Comparison of ENCODE assay signal across 25 cellular contexts in the genomic region with DNA sequence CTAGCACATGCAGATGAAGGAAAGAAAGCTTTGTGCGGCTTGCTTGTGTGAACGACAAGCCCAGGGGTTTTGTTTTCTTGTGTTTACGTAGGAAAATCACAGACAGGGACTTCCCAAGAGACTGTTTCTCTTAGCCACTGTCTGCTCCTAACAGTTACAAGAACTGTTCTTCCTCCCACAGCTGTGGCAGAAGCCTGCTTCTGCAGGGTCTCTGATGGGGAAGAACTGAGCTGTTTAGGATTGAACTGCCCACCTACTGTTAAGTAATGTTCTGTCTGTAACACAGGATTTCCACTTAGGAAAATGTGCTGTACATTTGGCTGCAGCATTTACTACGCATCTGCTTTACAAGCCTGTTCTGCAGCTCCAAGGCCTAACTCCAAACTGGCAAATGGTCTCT.
DNase-seq lines count a peak whose midpoint lies in the region; ATAC-seq and TF ChIP-seq lines count a peak whose summit lies in the region.
"Had no signal": no experiment of that assay in that cellular context is flagged by ENCODE, and none has a peak within 500 bp of the region (broad histone marks: within the 10 kb centered on the region; RNA-seq: fewer than 3 reads in every experiment).

No MANE protein-coding gene starts in this region.

- H3K9me3 ChIP-seq in BLaER1, result no peaks in the 10 kb centered on the region
- no peaks in the 10 kb centered on the region for H3K9me3 ChIP-seq in MM.1S (replicated peaks; ENCODE audit: insufficient read depth, low read length)
- no peaks in the 10 kb centered on the region for H3K9me3 ChIP-seq in neural progenitor cell (ENCODE audit: low read depth)
- H3K9me3 ChIP-seq in CD4-positive, alpha-beta memory T cell (ENCODE audit: control insufficient read depth in 1 of 2, low read length in 2 of 2), result no peaks in the 10 kb centered on the region
- H3K9me3 ChIP-seq in upper lobe of left lung, result no peaks in the 10 kb centered on the region
- H3K9me3 ChIP-seq: adrenal gland, BE2C, Peyer's patch, thoracic aorta had no signal

- TF ChIP-seq POLR2A in upper lobe of left lung (IDR thresholded peaks at IDR 0.05), result no peak

- H3K27ac ChIP-seq in BLaER1 (no peak overlapping the region), MM.1S (ENCODE audit: low read length) (peak overlapping the region; percentile 16; the same call in 1 of the 2 replicates), dorsolateral prefrontal cortex (peak overlapping the region in 32 of 59 donors; percentile 1 to 75 (median 32)), neural progenitor cell (no peak overlapping the region), upper lobe of left lung (no peak overlapping the region)
- no peak overlapping the region for H3K27ac ChIP-seq in CD4-positive, alpha-beta memory T cell (ENCODE audit: low read depth, low read length)
- H3K27ac ChIP-seq: adrenal gland, parathyroid adenoma, Peyer's patch, thoracic aorta, WERI-Rb-1 had no signal

- H3K27me3 Mint-ChIP-seq in neural progenitor cell (ENCODE audit: insufficient read depth, low read depth) (peaks cover 9% of the 10 kb centered on the region), HFFc6 (ENCODE audit: insufficient read depth) (peaks cover 12% of the 10 kb centered on the region)
- H3K27me3 Mint-ChIP-seq in CD4-positive, alpha-beta memory T cell, result peaks cover 1% of the 10 kb centered on the region in 2 donors
- H3K27me3 Mint-ChIP-seq: brain had no signal

- H3K27me3 ChIP-seq in BLaER1, result no peaks in the 10 kb centered on the region
- H3K27me3 ChIP-seq in MM.1S (replicated peaks; ENCODE audit: insufficient read depth, low read length), result no peaks in the 10 kb centered on the region
- no peaks in the 10 kb centered on the region for H3K27me3 ChIP-seq in dorsolateral prefrontal cortex
- H3K27me3 ChIP-seq in neural progenitor cell, result no peaks in the 10 kb centered on the region
- H3K27me3 ChIP-seq in CD4-positive, alpha-beta memory T cell (ENCODE audit: insufficient read depth, low read length), result no peaks in the 10 kb centered on the region
- H3K27me3 ChIP-seq in upper lobe of left lung, result no peaks in the 10 kb centered on the region
- H3K27me3 ChIP-seq: adrenal gland, BE2C, Peyer's patch had no signal

- H3K36me3 ChIP-seq in BLaER1 (no peaks in the 10 kb centered on the region), MM.1S (replicated peaks; ENCODE audit: insufficient read depth, low read length) (no peaks in the 10 kb centered on the region), neural progenitor cell (no peaks in the 10 kb centered on the region), upper lobe of left lung (no peaks in the 10 kb centered on the region)
- no peaks in the 10 kb centered on the region for H3K36me3 ChIP-seq in CD4-positive, alpha-beta memory T cell (ENCODE audit: insufficient read depth, low read length)
- H3K36me3 ChIP-seq: adrenal gland, BE2C, Peyer's patch, thoracic aorta, WERI-Rb-1 had no signal

- intact Hi-C loops in dorsolateral prefrontal cortex (cut with DNase I), result loop anchor here (10.0 kb wide), 2 partner anchors 389 to 519 kb away; a partner anchor contains a TSS
- intact Hi-C loops in CD4-positive, alpha-beta memory T cell (cut with micrococcal nuclease), result no loop called here

- H3K4me3 ChIP-seq in BLaER1, result no peak overlapping the region
- H3K4me3 ChIP-seq in MM.1S (ENCODE audit: low read length), result no peak overlapping the region
- no peak overlapping the region for H3K4me3 ChIP-seq in dorsolateral prefrontal cortex
- H3K4me3 ChIP-seq in neural progenitor cell, result no peak overlapping the region
- no peak overlapping the region for H3K4me3 ChIP-seq in CD4-positive, alpha-beta memory T cell (ENCODE audit: low read length in 2 of 2)
- no peak overlapping the region for H3K4me3 ChIP-seq in upper lobe of left lung
- H3K4me3 ChIP-seq: adrenal gland, Peyer's patch, thoracic aorta had no signal

- H3K9ac ChIP-seq in BLaER1 (peak overlapping the region; percentile 13; the same call in 1 of the 2 replicates), MM.1S (ENCODE audit: low read length) (no peak overlapping the region), neural progenitor cell (no peak overlapping the region)
- H3K9ac ChIP-seq: parathyroid adenoma had no signal

- H3K4me2 ChIP-seq in BLaER1, result peak overlapping the region; percentile 68
- H3K4me2 ChIP-seq in MM.1S (ENCODE audit: low read depth, low read length), result no peak overlapping the region
- no peak overlapping the region for H3K4me2 ChIP-seq in neural progenitor cell

- DNase-seq in MM.1S, result peak; percentile 36
- DNase-seq in dorsolateral prefrontal cortex, result peak in 2 of 10 donors; percentile 16 to 31
- DNase-seq in neural progenitor cell (ENCODE audit: low spot score), result no peak
- no peak for DNase-seq in HFFc6
- DNase-seq in CD4-positive, alpha-beta memory T cell, result no peak
- no peak for DNase-seq in upper lobe of left lung
- no peak for DNase-seq in NOMO-1 treated with DMSO at 0.1 percent for 48 hours (lab: John Stamatoyannopoulos, UW; ENCODE audit: unreplicated experiment)
- DNase-seq: activated naive CD4-positive, alpha-beta T cell treated with Interleukin-2 at 50 U/mL for 16 hours; activated T-cell treated with anti-CD3 and anti-CD28 coated beads, Interleukin-2, amount 50 U/mL, for 72 hours; adrenal gland; BE2C; naive thymus-derived CD8-positive, alpha-beta T cell; NCI-H1436 treated with DMSO at 0.1 percent for 48 hours; NCI-H2107; NK-92 treated with Interleukin-12 subunit alpha and Interleukin-12 subunit beta, amount 100 ng/mL, for 24 hours; Peyer's patch; right cardiac atrium; SIG-M5; stimulated activated CD4-positive, alpha-beta T cell treated with anti-CD3 and anti-CD28 coated beads, Interleukin-4, amount 100 ng/mL, for 4 hours; stimulated activated naive B cell treated with anti-CD40 and anti-IgM and Interleukin-4, amounts not matched to agents 10 μg/mL and 1 μg/mL and 100 μg/mL, for 72 hours; WERI-Rb-1 had no signal

- CTCF ChIA-PET in CD4-positive, alpha-beta memory T cell (lab: Charles Lee; ENCODE audit: partially characterized antibody), result interaction anchor here (1.1 to 6.5 kb wide), 10 partner anchors 9 to 711 kb away, joined by 3 to 42 read pairs (median 4); no protein-coding TSS in a partner anchor

- POLR2A ChIA-PET in CD4-positive, alpha-beta memory T cell (lab: Charles Lee; ENCODE audit: partially characterized antibody), result interaction anchor here (1.0 kb wide), 1 partner anchor 113 kb away, joined by 3 read pairs; no protein-coding TSS in a partner anchor

- H2AFZ ChIP-seq in MM.1S (ENCODE audit: low read length) (peak overlapping the region; percentile 33), neural progenitor cell (replicated peaks) (peak overlapping the region; percentile 62)
- H2AFZ ChIP-seq: parathyroid adenoma had no signal

- no peaks in the 10 kb centered on the region for H4K20me1 ChIP-seq in BLaER1
- H4K20me1 ChIP-seq in MM.1S (ENCODE audit: insufficient read depth, low read length), result no peaks in the 10 kb centered on the region
- H4K20me1 ChIP-seq in neural progenitor cell (ENCODE audit: low read depth), result no peaks in the 10 kb centered on the region

- H3K9me2 ChIP-seq in MM.1S (replicated peaks; ENCODE audit: insufficient read depth, low read length), result no peaks in the 10 kb centered on the region

- H3K9me3 Mint-ChIP-seq in neural progenitor cell, result no peaks in the 10 kb centered on the region
- H3K9me3 Mint-ChIP-seq in HFFc6, result no peaks in the 10 kb centered on the region
- no peaks in the 10 kb centered on the region for H3K9me3 Mint-ChIP-seq in CD4-positive, alpha-beta memory T cell
- H3K9me3 Mint-ChIP-seq: stimulated activated naive B cell treated with anti-CD40 and anti-IgM and Interleukin-4, amounts not matched to agents 10 μg/mL and 1 μg/mL and 100 μg/mL, for 72 hours had no signal

- H3K4me1 ChIP-seq in BLaER1 (peaks cover 21% of the 10 kb centered on the region), MM.1S (ENCODE audit: low read length) (peaks cover 9% of the 10 kb centered on the region; the same call in 1 of the 2 replicates), neural progenitor cell (peaks cover 12% of the 10 kb centered on the region), upper lobe of left lung (peaks cover 0 to 4% (median 0%) of the 10 kb centered on the region in 4 donors)
- H3K4me1 ChIP-seq in CD4-positive, alpha-beta memory T cell (ENCODE audit: insufficient read depth, low read length), result peaks cover 6% of the 10 kb centered on the region
- H3K4me1 ChIP-seq: BE2C, parathyroid adenoma had no signal

- 58 to 73% methylated on average over 3 to 4 of the region's 4 CpGs for WGBS in upper lobe of left lung, 2 donors

- H3K36me3 Mint-ChIP-seq in neural progenitor cell (no peaks in the 10 kb centered on the region), HFFc6 (ENCODE audit: low read depth) (no peaks in the 10 kb centered on the region)
- H3K36me3 Mint-ChIP-seq in CD4-positive, alpha-beta memory T cell, result no peaks in the 10 kb centered on the region
- H3K36me3 Mint-ChIP-seq: brain; naive thymus-derived CD8-positive, alpha-beta T cell; stimulated activated naive B cell treated with anti-CD40 and anti-IgM and Interleukin-4, amounts not matched to agents 10 μg/mL and 1 μg/mL and 100 μg/mL, for 72 hours had no signal

- H3K79me2 ChIP-seq in MM.1S (ENCODE audit: low read length) (no peaks in the 10 kb centered on the region), neural progenitor cell (ENCODE audit: low read depth) (no peaks in the 10 kb centered on the region)
- H3K79me2 ChIP-seq: parathyroid adenoma had no signal

- H3F3A ChIP-seq in MM.1S (ENCODE audit: insufficient read depth, low read length) (no peaks in the 10 kb centered on the region), neural progenitor cell (ENCODE audit: low read depth) (no peaks in the 10 kb centered on the region)

- peaks cover 8% of the 10 kb centered on the region for H3K4me1 Mint-ChIP-seq in neural progenitor cell
- H3K4me1 Mint-ChIP-seq in HFFc6 (ENCODE audit: low read depth), result peaks cover 6% of the 10 kb centered on the region; the same call in 1 of the 2 replicates
- H3K4me1 Mint-ChIP-seq in CD4-positive, alpha-beta memory T cell, result peaks cover 0 to 14% (median 10%) of the 10 kb centered on the region in 4 donors
- H3K4me1 Mint-ChIP-seq: stimulated activated naive B cell treated with anti-CD40 and anti-IgM and Interleukin-4, amounts not matched to agents 10 μg/mL and 1 μg/mL and 100 μg/mL, for 72 hours had no signal

- ATAC-seq in upper lobe of left lung (ENCODE audit: low FRiP score in 2 of 2), result no peak
- ATAC-seq: activated T-cell treated with anti-CD3 and anti-CD28 coated beads, Interleukin-2, amount 50 U/mL, for 72 hours; naive thymus-derived CD8-positive, alpha-beta T cell; right cardiac atrium had no signal

- no peak for TF ChIP-seq EP300 in upper lobe of left lung (IDR thresholded peaks at IDR 0.05)

- H3K27ac Mint-ChIP-seq in neural progenitor cell, result peak overlapping the region; percentile 25
- H3K27ac Mint-ChIP-seq in HFFc6, result no peak overlapping the region
- no peak overlapping the region for H3K27ac Mint-ChIP-seq in CD4-positive, alpha-beta memory T cell
- H3K27ac Mint-ChIP-seq: activated T-cell treated with anti-CD3 and anti-CD28 coated beads, Interleukin-2, amount 50 U/mL, for 72 hours; stimulated activated naive B cell treated with anti-CD40 and anti-IgM and Interleukin-4, amounts not matched to agents 10 μg/mL and 1 μg/mL and 100 μg/mL, for 72 hours had no signal

- H3K4me3 Mint-ChIP-seq in neural progenitor cell (no peak overlapping the region), HFFc6 (no peak overlapping the region)
- H3K4me3 Mint-ChIP-seq in CD4-positive, alpha-beta memory T cell, result no peak overlapping the region
- H3K4me3 Mint-ChIP-seq: activated T-cell treated with anti-CD3 and anti-CD28 coated beads, Interleukin-2, amount 50 U/mL, for 72 hours; brain; naive thymus-derived CD8-positive, alpha-beta T cell; stimulated activated naive B cell treated with anti-CD40 and anti-IgM and Interleukin-4, amounts not matched to agents 10 μg/mL and 1 μg/mL and 100 μg/mL, for 72 hours had no signal

- TF ChIP-seq CTCF in MM.1S (IDR thresholded peaks at IDR 0.05; ENCODE audit: low read length) (no peak), dorsolateral prefrontal cortex (IDR thresholded peaks at IDR 0.05 in 54 of 56, conservative IDR thresholded peaks at IDR 0.05 in 2 of 56; ENCODE audit: low read depth in 1 of 56, partially characterized antibody in 56 of 56) (no peak), neural progenitor cell (IDR thresholded peaks at IDR 0.05) (no peak), HFFc6 (IDR thresholded peaks at IDR 0.05) (no peak), upper lobe of left lung (IDR thresholded peaks at IDR 0.05) (no peak)

Comparison
In these comparisons a context has a peak if more than half of its experiments do, and no peak if none do; other contexts are left out.
1. H3K27ac ChIP-seq: peak in MM.1S (single experiment) and dorsolateral prefrontal cortex (32 of 59); none in BLaER1 (single experiment), neural progenitor cell (single experiment), CD4-positive, alpha-beta memory T cell (single experiment) and upper lobe of left lung (0 of 4).